Comparison of ENCODE assay signal across 1 cellular context in genomic region chr1:224592636-224593579, GRCh38.
TF ChIP-seq lines count a peak whose summit lies in the region.

No MANE protein-coding gene starts in this region.

TF ChIP-seq in SK-N-SH, 30 proteins besides CTCF, POLR2A, EP300 and RAD21 (continued from another document):
- TF ChIP-seq PBX3 (IDR thresholded peaks at IDR 0.05), result peak; percentile 63
- no peak for TF ChIP-seq RXRA (IDR thresholded peaks at IDR 0.05; ENCODE audit: borderline replicate concordance, low read depth)
- TF ChIP-seq EZH2phosphoT487 (IDR thresholded peaks at IDR 0.05; ENCODE audit: borderline replicate concordance, low read depth), result no peak
- TF ChIP-seq YY1 (IDR thresholded peaks at IDR 0.05; ENCODE audit: low read depth), result peak; percentile 67; the same call in 1 of the 2 replicates
- no peak for TF ChIP-seq GATA2 (CRISPR knock-in tag; IDR thresholded peaks at IDR 0.05)
- TF ChIP-seq TAF1 (IDR thresholded peaks at IDR 0.05; ENCODE audit: borderline replicate concordance, low read depth, low read length), result 0 out of 2 replicates have a peak, but pooled peaks have one; percentile 21
- TF ChIP-seq GABPA (IDR thresholded peaks at IDR 0.05; ENCODE audit: low read depth), result no peak
- no peak for TF ChIP-seq USF2 (IDR thresholded peaks at IDR 0.05; ENCODE audit: borderline replicate concordance, low read depth, low read length)
- no peak for TF ChIP-seq RCOR1 (IDR thresholded peaks at IDR 0.05; ENCODE audit: low read length)
- no peak for TF ChIP-seq FOXM1 (IDR thresholded peaks at IDR 0.05; ENCODE audit: low read depth)
- peak; percentile 97 for TF ChIP-seq NFIC (IDR thresholded peaks at IDR 0.05; ENCODE audit: borderline replicate concordance)
- no peak for TF ChIP-seq USF1 (IDR thresholded peaks at IDR 0.05; ENCODE audit: borderline replicate concordance, low read depth)
- TF ChIP-seq ELF1 (IDR thresholded peaks at IDR 0.05), result no peak
- TF ChIP-seq SIN3A (IDR thresholded peaks at IDR 0.05; ENCODE audit: borderline replicate concordance, low read depth, low read length), result 0 out of 2 replicates have a peak, but pooled peaks have one; percentile 45
- no peak for TF ChIP-seq ZBTB33 (IDR thresholded peaks at IDR 0.05; ENCODE audit: borderline replicate concordance, low read depth)
- peak; percentile 76; the same call in 1 of the 2 replicates for TF ChIP-seq MAX (IDR thresholded peaks at IDR 0.05; ENCODE audit: low read depth)
- TF ChIP-seq POLR2AphosphoS5 (IDR thresholded peaks at IDR 0.05; ENCODE audit: low read depth, low read length), result peak; percentile 18; the same call in 1 of the 2 replicates
- no peak for TF ChIP-seq SMC3 (IDR thresholded peaks at IDR 0.05; ENCODE audit: low read depth, low read length)
- no peak for TF ChIP-seq FOXJ3 (CRISPR knock-in tag; IDR thresholded peaks at IDR 0.05)
- TF ChIP-seq MXI1 (IDR thresholded peaks at IDR 0.05; ENCODE audit: low read depth, low read length), result no peak
- no peak for TF ChIP-seq CHD2 (IDR thresholded peaks at IDR 0.05; ENCODE audit: low read length, partially characterized antibody)
- no peak for TF ChIP-seq NRF1 (IDR thresholded peaks at IDR 0.05; ENCODE audit: low read depth, low read length)
- no peak for TF ChIP-seq IRF3 (IDR thresholded peaks at IDR 0.05; ENCODE audit: low read depth, low read length)
